Comparison of ENCODE assay signal across 15 cellular contexts in the genomic region with DNA sequence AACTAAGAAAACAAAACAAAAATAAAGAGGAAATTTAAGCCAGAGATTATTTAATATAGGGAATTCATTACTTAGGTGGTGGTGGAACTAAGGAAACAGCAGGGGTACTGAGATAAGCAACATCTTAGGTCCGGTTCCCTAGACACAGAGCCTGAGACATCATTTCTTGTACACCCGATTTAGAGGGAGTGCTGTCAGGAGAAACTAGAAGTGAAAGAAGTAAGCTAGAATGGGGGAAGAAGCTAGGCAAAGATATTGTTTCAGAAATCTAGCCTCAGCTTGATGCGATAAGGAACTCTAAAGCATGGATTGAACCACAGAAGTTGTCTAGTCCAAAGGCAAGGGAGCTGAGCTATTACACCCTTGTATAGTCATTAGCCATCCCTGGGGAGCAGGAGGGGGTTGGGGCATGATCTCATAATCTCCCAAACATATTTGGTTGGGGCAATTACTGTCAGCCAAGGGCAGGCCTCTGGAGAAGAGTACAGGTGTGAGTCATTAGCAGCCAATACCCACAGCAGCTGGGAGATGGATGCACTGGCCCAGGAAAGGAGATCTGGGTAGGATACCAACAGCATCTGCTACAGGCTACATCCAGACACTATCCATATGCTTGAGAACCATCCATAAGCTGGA.
DNase-seq lines count a peak whose midpoint lies in the region; ATAC-seq, FAIRE-seq and TF ChIP-seq lines count a peak whose summit lies in the region.
"Had no signal": no experiment of that assay in that cellular context is flagged by ENCODE, and none has a peak within 500 bp of the region (broad histone marks: within the 10 kb centered on the region; RNA-seq: fewer than 3 reads in every experiment).

No MANE protein-coding gene starts in this region.

- H4K91ac ChIP-seq in IMR-90 (ENCODE audit: insufficient read depth, low read depth, low read length): no peak overlapping the region

- H3K4me1 Mint-ChIP-seq in glutamatergic neuron (ENCODE audit: low read depth, unreplicated experiment): peaks cover 18% of the 10 kb centered on the region

- H4K8ac ChIP-seq in IMR-90 (ENCODE audit: low read depth in 2 of 2, low read length in 2 of 2): no peak overlapping the region; a peak in 1 of 4 replicates

- peak overlapping the region; percentile 63 for H3K4me3 Mint-ChIP-seq in glutamatergic neuron (ENCODE audit: unreplicated experiment)
- H3K4me3 Mint-ChIP-seq: activated B cell treated with CpG ODN at 0.5 μM for 24 hours; activated naive CD8-positive, alpha-beta T cell; CD4-positive, alpha-beta T cell; central memory CD8-positive, alpha-beta T cell; memory B cell had no signal

- H3K4me3 ChIP-seq in IMR-90 (ENCODE audit: insufficient read depth, low read depth, low read length) (no peak overlapping the region), ovary (no peak overlapping the region)

- no peak for TF ChIP-seq RAD21 in IMR-90 (IDR thresholded peaks at IDR 0.05; ENCODE audit: low read length)

- H3K79me1 ChIP-seq in IMR-90 (ENCODE audit: low read depth in 1 of 2, low read length in 2 of 2): no peaks in the 10 kb centered on the region

- H2AFZ ChIP-seq in IMR-90 (replicated peaks; ENCODE audit: low read length, poor library complexity): no peak overlapping the region

- H3K4ac ChIP-seq in IMR-90 (ENCODE audit: low read depth, low read length): no peak overlapping the region

- no TSS peak for BruUV-seq in IMR-90 (replicated peaks; lab: Mats Ljungman, UMichigan)

- DNase-seq in EH (ENCODE audit: low read depth) (peak; percentile 34), IMR-90 (peak; percentile 36), RWPE1 (ENCODE audit: low spot score) (peak; percentile 51), glutamatergic neuron (peak; percentile 66), ovary (no peak), D721Med (ENCODE audit: insufficient read length, low spot score) (no peak)
- DNase-seq: activated B cell treated with CpG ODN at 0.5 μM for 24 hours; CD4-positive, alpha-beta T cell; erythroblast had no signal

- 79% methylated on average over 2 of the region's 3 CpGs; no CpG with 5 or more reads in 1 of the 2 experiments for WGBS in IMR-90 (ENCODE audit: extremely low coverage in 2 of 2, insufficient read length in 1 of 2), 2 experiments
- 93 to 95% (median 95%) methylated on average over 3 of the region's 3 CpGs for WGBS in ovary, 3 donors

- H3K14ac ChIP-seq in IMR-90 (replicated peaks; ENCODE audit: low read depth, low read length): peak overlapping the region; percentile 19; the same call in 1 of the 2 replicates

- intact Hi-C loops in IMR-90 (cut with micrococcal nuclease) (loop anchor here (5.0 kb wide), 1 partner anchor 36 kb away; no protein-coding TSS in a partner anchor), ovary (cut with DNase I) (no loop called here)

- H3K18ac ChIP-seq in IMR-90 (ENCODE audit: low read depth, low read length): no peak overlapping the region

- no peak for TF ChIP-seq POLR2A in IMR-90 (IDR thresholded peaks at IDR 0.05; ENCODE audit: low read depth, low read length)
- TF ChIP-seq POLR2A in ovary (IDR thresholded peaks at IDR 0.05): no peak

- ATAC-seq in IMR-90 (ENCODE audit: low read depth): peak; percentile 48
- ATAC-seq in HG03378 (IDR thresholded peaks at IDR 0.05; ENCODE audit: unreplicated experiment): no peak
- no peak for ATAC-seq in HG03565 (IDR thresholded peaks at IDR 0.05; ENCODE audit: unreplicated experiment)
- ATAC-seq: Panc1 had no signal

- TF ChIP-seq CTCF in IMR-90 (conservative IDR thresholded peaks at IDR 0.05; ENCODE audit: low read depth, low read length) (no peak), RWPE1 (conservative IDR thresholded peaks at IDR 0.05; ENCODE audit: low read depth) (no peak), glutamatergic neuron (IDR thresholded peaks at IDR 0.05; ENCODE audit: partially characterized antibody, unreplicated experiment) (no peak), ovary (IDR thresholded peaks at IDR 0.05) (no peak), D721Med (IDR thresholded peaks at IDR 0.05; ENCODE audit: insufficient read depth, missing control alignments) (no peak)

- no peak overlapping the region for H3K23ac ChIP-seq in IMR-90 (ENCODE audit: low read depth, low read length)

- no peaks in the 10 kb centered on the region for H3K9me3 ChIP-seq in IMR-90 (ENCODE audit: control insufficient read depth, insufficient read depth, low read length)
- no peaks in the 10 kb centered on the region for H3K9me3 ChIP-seq in ovary

- H3K27ac ChIP-seq in IMR-90 (ENCODE audit: insufficient read depth, low read length) (no peak overlapping the region), RWPE1 (no peak overlapping the region), ovary (no peak overlapping the region)

- no peak overlapping the region for H2BK15ac ChIP-seq in IMR-90 (ENCODE audit: low read depth, low read length)

- no peak overlapping the region for H3K4me2 ChIP-seq in IMR-90 (ENCODE audit: low read depth, low read length)

- H3K36me3 Mint-ChIP-seq in glutamatergic neuron (ENCODE audit: unreplicated experiment): no peaks in the 10 kb centered on the region

- H3K9me3 Mint-ChIP-seq in glutamatergic neuron (ENCODE audit: unreplicated experiment): peaks cover 6% of the 10 kb centered on the region
- H3K9me3 Mint-ChIP-seq: activated B cell treated with CpG ODN at 0.5 μM for 24 hours; CD4-positive, alpha-beta T cell; central memory CD8-positive, alpha-beta T cell; memory B cell had no signal

- H3K9ac ChIP-seq in IMR-90 (ENCODE audit: low read depth, low read length): no peak overlapping the region

- H2AK9ac ChIP-seq in IMR-90 (replicated peaks; ENCODE audit: low read depth, low read length, poor library complexity): no peak overlapping the region

- H3K56ac ChIP-seq in IMR-90 (ENCODE audit: extremely low read depth, insufficient read depth, low read length): no peak overlapping the region

- H2AK5ac ChIP-seq in IMR-90 (ENCODE audit: low read depth, low read length): no peak overlapping the region

- no peaks in the 10 kb centered on the region for H4K20me1 ChIP-seq in IMR-90 (ENCODE audit: insufficient read depth, low read length)

- no peak overlapping the region for H2BK5ac ChIP-seq in IMR-90 (ENCODE audit: low read depth, low read length, poor library complexity, severe bottlenecking)

- CTCF ChIA-PET in IMR-90 (lab: Yijun Ruan, JAX): no interaction called here
- CTCF ChIA-PET in RWPE1 (lab: Yijun Ruan, JAX): no interaction called here

- in situ Hi-C loops in IMR-90 (cut with MboI; ENCODE audit: low sequenced_read_pairs): no loop called here

- no peaks in the 10 kb centered on the region for H3K27me3 ChIP-seq in IMR-90 (ENCODE audit: control insufficient read depth, insufficient read depth, low read length)
- H3K27me3 ChIP-seq in ovary: no peaks in the 10 kb centered on the region

- peaks cover 6% of the 10 kb centered on the region for H3K4me1 ChIP-seq in IMR-90 (ENCODE audit: control insufficient read depth, insufficient read depth, low read length)
- peaks cover 2% of the 10 kb centered on the region for H3K4me1 ChIP-seq in ovary (ENCODE audit: insufficient read depth)

- H3K27ac Mint-ChIP-seq in glutamatergic neuron (ENCODE audit: unreplicated experiment): peak overlapping the region; percentile 86
- H3K27ac Mint-ChIP-seq: activated B cell treated with CpG ODN at 0.5 μM for 24 hours; activated naive CD8-positive, alpha-beta T cell; CD4-positive, alpha-beta T cell; memory B cell had no signal

- H4K5ac ChIP-seq in IMR-90 (ENCODE audit: low read depth, low read length): no peak overlapping the region

- no peaks in the 10 kb centered on the region for H3K9me1 ChIP-seq in IMR-90 (ENCODE audit: insufficient read depth, low read length)

- H3K27me3 Mint-ChIP-seq in glutamatergic neuron (ENCODE audit: unreplicated experiment): peaks cover 9% of the 10 kb centered on the region
- H3K27me3 Mint-ChIP-seq: activated B cell treated with CpG ODN at 0.5 μM for 24 hours; activated naive CD8-positive, alpha-beta T cell; CD4-positive, alpha-beta T cell; central memory CD8-positive, alpha-beta T cell; memory B cell had no signal

- H3K36me3 ChIP-seq in IMR-90 (ENCODE audit: control insufficient read depth, insufficient read depth, low read length) (no peaks in the 10 kb centered on the region), ovary (no peaks in the 10 kb centered on the region)

- TF ChIP-seq EP300 in ovary (IDR thresholded peaks at IDR 0.05): no peak

- POLR2A ChIA-PET in IMR-90 (lab: Charles Lee; ENCODE audit: unreplicated experiment): no interaction called here
- POLR2A ChIA-PET in RWPE1 (lab: Yijun Ruan, JAX; ENCODE audit: low non-redundant PET): interaction anchor here (0.6 kb wide), 1 partner anchor 18 kb away, joined by 4 read pairs; no protein-coding TSS in a partner anchor

- no peak overlapping the region for H2BK120ac ChIP-seq in IMR-90 (ENCODE audit: low read depth, low read length)

- no peak for FAIRE-seq in D721Med (lab: Jason Lieb, UNC)

- dilution Hi-C loops in IMR-90 (cut with HindIII; ENCODE audit: low sequenced_read_pairs, unreplicated experiment): no loop called here

- no peak overlapping the region for H2BK20ac ChIP-seq in IMR-90 (ENCODE audit: low read depth, low read length)

TF ChIP-seq in IMR-90, 13 proteins besides CTCF, POLR2A, EP300 and RAD21 (continues in another document):
- TF ChIP-seq RCOR1 (IDR thresholded peaks at IDR 0.05; ENCODE audit: insufficient replicate concordance, low read length) (no peak), MAZ (IDR thresholded peaks at IDR 0.05; ENCODE audit: borderline replicate concordance, low read depth, low read length) (no peak), NFE2L2 (IDR thresholded peaks at IDR 0.05; ENCODE audit: low read depth, low read length) (no peak), ELK1 (IDR thresholded peaks at IDR 0.05; ENCODE audit: borderline replicate concordance, low read depth, low read length) (no peak), MXI1 (IDR thresholded peaks at IDR 0.05; ENCODE audit: borderline replicate concordance, low read depth, low read length) (no peak), SMC3 (IDR thresholded peaks at IDR 0.05; ENCODE audit: low read depth, low read length) (no peak)
- TF ChIP-seq, protein P1, sequence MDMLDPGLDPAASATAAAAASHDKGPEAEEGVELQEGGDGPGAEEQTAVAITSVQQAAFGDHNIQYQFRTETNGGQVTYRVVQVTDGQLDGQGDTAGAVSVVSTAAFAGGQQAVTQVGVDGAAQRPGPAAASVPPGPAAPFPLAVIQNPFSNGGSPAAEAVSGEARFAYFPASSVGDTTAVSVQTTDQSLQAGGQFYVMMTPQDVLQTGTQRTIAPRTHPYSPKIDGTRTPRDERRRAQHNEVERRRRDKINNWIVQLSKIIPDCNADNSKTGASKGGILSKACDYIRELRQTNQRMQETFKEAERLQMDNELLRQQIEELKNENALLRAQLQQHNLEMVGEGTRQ (IDR thresholded peaks at IDR 0.05; ENCODE audit: low read depth, low read length): no peak

Comparison
In these comparisons a context has a peak if more than half of its experiments do, and no peak if none do; other contexts are left out.
1. DNase-seq: peak in EH (single experiment), IMR-90 (single experiment), RWPE1 (single experiment) and glutamatergic neuron (single experiment); none in ovary (0 of 5) and D721Med (single experiment).